8 cellular contexts compared by ENCODE assay signal in the genomic region with DNA sequence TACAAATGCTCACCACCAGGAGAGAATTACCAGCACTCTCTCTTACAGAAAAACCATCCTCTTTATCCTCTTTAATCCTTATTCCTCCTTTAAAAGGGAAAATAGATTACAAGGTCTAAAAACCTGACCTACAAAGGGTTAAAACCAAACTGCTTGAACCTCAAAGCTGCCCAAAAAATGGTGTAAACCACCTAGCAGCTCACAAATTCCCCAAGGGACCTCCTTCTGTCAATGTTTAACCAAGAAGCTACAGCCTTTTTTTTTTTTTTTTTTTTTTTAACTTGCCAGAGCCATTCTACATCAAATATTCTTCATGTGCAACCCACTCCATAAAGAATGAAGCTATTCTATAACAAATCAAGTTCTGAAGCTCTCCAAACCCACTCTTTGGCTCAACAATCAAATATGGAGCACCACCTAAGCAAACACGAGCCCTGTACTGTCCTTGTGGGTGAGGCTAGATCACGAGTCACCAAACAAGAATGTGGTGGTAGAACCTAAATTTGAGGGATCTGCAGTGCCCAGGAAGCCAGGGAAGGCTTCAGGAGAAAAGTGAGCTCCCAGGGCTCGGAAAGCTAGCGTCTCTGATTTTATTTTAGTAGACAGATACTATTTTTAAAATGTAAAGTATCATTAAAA. TPM values are rescaled to one million over a fixed set of nuclear protein-coding genes. Genes with fewer than 3 reads are reported as not detected.
DNase-seq lines count a peak whose midpoint lies in the region; ATAC-seq, FAIRE-seq and TF ChIP-seq lines count a peak whose summit lies in the region.

No MANE protein-coding gene starts in this region.

- TF ChIP-seq CTCF in choroid plexus epithelial cell (conservative IDR thresholded peaks at IDR 0.05; ENCODE audit: low read depth, low read length) (no peak), progenitor cell of endocrine pancreas (IDR thresholded peaks at IDR 0.05; ENCODE audit: unreplicated experiment) (no peak)

- H3K9me3 Mint-ChIP-seq in progenitor cell of endocrine pancreas (ENCODE audit: low read depth): peaks cover under 1% of the 10 kb centered on the region

- ATAC-seq in GM18873 (IDR thresholded peaks at IDR 0.05; ENCODE audit: low FRiP score, unreplicated experiment) (peak; percentile 53), HG03571 (IDR thresholded peaks at IDR 0.05; ENCODE audit: unreplicated experiment) (peak; percentile 65)

- peak overlapping the region; percentile 34 for H3K27ac Mint-ChIP-seq in progenitor cell of endocrine pancreas

- no peak for FAIRE-seq in GM12891 (lab: Jason Lieb, UNC)

- peaks cover 27% of the 10 kb centered on the region for H3K4me1 Mint-ChIP-seq in progenitor cell of endocrine pancreas (ENCODE audit: low read depth)

- DNase-seq in choroid plexus epithelial cell (ENCODE audit: low read depth) (peak; percentile 45), progenitor cell of endocrine pancreas (ENCODE audit: low spot score, unreplicated experiment) (no peak), NCI-H146 (lab: John Stamatoyannopoulos, UW) (no peak), occipital lobe (lab: John Stamatoyannopoulos, UW) (no peak), GM12891 (ENCODE audit: insufficient read length, low spot score) (no peak), NCI-H1048 (lab: John Stamatoyannopoulos, UW) (no peak)

- H3K27me3 Mint-ChIP-seq in progenitor cell of endocrine pancreas: no peaks in the 10 kb centered on the region

- no peak overlapping the region for H3K4me3 Mint-ChIP-seq in progenitor cell of endocrine pancreas (ENCODE audit: low read depth)

- no peaks in the 10 kb centered on the region for H3K36me3 Mint-ChIP-seq in progenitor cell of endocrine pancreas (ENCODE audit: insufficient read depth)

- no peak for TF ChIP-seq POLR2A in GM12891 (IDR thresholded peaks at IDR 0.05; ENCODE audit: low read depth, low read length)

- H3K4me3 ChIP-seq in choroid plexus epithelial cell (ENCODE audit: low read depth, low read length): no peak overlapping the region

TF ChIP-seq in GM12891, 5 proteins besides CTCF, POLR2A, EP300 and RAD21:
- TF ChIP-seq POU2F2 (IDR thresholded peaks at IDR 0.05; ENCODE audit: low read depth, low read length) (no peak), SPI1 (IDR thresholded peaks at IDR 0.05; ENCODE audit: low read depth, low read length) (no peak), PAX5 (IDR thresholded peaks at IDR 0.05; ENCODE audit: insufficient read depth, low read length, severe bottlenecking) (no peak), POLR2AphosphoS5 (IDR thresholded peaks at IDR 0.05; ENCODE audit: low read depth, low read length) (no peak), TAF1 (IDR thresholded peaks at IDR 0.05; ENCODE audit: low read depth, low read length) (no peak)

RNA-seq across cellular contexts. Expression of gene OSBPL10, which starts 20.1 kb away (rescaled TPM):
- total RNA-seq in progenitor cell of endocrine pancreas (23.9 and 25.2 TPM in 2 replicates), occipital lobe (14.0 TPM)
- polyA plus RNA-seq in GM12891 (2012; ENCODE audit: low read depth, missing spikeins): 0.15 TPM

RNA-seq across cellular contexts. Expression of gene ZNF860, which starts 20.6 kb away (rescaled TPM):
- total RNA-seq in progenitor cell of endocrine pancreas (2.1 and 2.2 TPM in 2 replicates), occipital lobe (2.8 TPM)
- not detected for polyA plus RNA-seq in GM12891 (2012; ENCODE audit: low read depth, missing spikeins)
